ENCODE assay signal across 1 cellular context in the genomic region with DNA sequence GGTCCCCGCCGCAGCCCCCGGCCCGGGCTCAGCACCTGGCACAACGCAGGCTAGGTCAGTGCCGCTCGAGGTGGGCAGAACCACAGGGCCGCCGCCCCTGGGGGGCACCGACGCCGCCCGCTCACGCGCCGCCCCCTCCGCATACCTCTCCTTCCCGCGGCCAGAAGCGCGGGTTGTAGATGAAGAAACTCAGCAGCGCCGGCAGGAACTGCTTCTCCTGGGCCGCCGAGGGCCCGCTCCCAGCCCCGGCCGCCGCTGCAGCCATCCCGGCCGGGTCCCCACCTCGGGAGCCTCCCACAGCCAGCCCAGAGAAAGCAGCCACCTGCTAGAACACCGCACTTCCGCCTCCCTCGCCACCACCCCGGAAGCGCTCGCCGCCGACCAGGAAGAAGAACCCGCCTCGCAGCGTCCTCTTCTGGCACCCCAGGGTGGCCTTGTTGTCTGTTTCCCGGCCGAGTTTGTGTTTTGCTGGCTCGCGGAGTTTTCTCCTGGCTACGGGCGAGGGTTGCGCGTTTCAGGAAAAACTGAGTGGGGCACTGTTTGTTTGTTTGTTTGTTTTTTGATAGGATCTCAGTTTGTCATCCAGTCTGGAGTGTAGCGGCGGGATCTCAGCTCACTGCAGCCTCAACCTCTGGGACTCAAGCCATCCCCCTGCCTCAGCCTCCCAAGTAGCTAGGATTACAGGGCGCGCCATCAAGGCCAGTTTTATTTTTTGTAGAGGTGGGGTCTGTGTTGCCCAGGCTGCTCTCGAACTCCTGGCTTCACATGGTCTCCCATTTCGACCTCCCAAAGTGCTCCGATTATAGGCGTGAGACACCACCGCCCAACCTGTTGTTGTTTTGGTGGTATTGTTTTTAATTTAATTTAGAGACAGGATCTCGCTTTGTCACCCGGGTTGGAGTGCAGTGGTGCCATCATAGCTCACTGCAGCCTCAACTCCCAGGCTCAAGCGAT.
TF ChIP-seq lines count a peak whose summit lies in the region.

No MANE protein-coding gene starts in this region.

TF ChIP-seq in H1, 55 proteins besides CTCF, POLR2A, EP300 and RAD21 (continued from another document):
- TF ChIP-seq CEBPB (IDR thresholded peaks at IDR 0.05; ENCODE audit: low read depth, low read length) (no peak), KDM1A (IDR thresholded peaks at IDR 0.05; ENCODE audit: borderline replicate concordance, low read length) (no peak), HDAC2 (IDR thresholded peaks at IDR 0.05; ENCODE audit: borderline replicate concordance in 1 of 2, low read depth in 2 of 2, low read length in 2 of 2) (peak; percentile 87 to 90; a peak in 2 of 4 replicates), RFX5 (IDR thresholded peaks at IDR 0.05; ENCODE audit: borderline replicate concordance, low read depth, low read length) (no peak), HDAC6 (IDR thresholded peaks at IDR 0.05; ENCODE audit: low read depth, low read length) (no peak), SP1 (IDR thresholded peaks at IDR 0.05; ENCODE audit: low read depth, low read length) (no peak), BRCA1 (IDR thresholded peaks at IDR 0.05; ENCODE audit: low read depth, low read length) (no peak), CREB1 (IDR thresholded peaks at IDR 0.05) (no peak), PHF8 (conservative IDR thresholded peaks at IDR 0.05; ENCODE audit: low read depth, low read length) (peak; percentile 75; the same call in 1 of the 2 replicates), SAP30 (IDR thresholded peaks at IDR 0.05; ENCODE audit: insufficient read depth, insufficient replicate concordance, low read length) (no peak), SIRT6 (IDR thresholded peaks at IDR 0.05; ENCODE audit: low read length) (no peak), CBX8 (IDR thresholded peaks at IDR 0.05; ENCODE audit: borderline replicate concordance, low read depth, low read length) (no peak), TEAD4 (IDR thresholded peaks at IDR 0.05; ENCODE audit: low read depth, low read length) (no peak), GABPA (IDR thresholded peaks at IDR 0.05; ENCODE audit: borderline replicate concordance, insufficient read depth, low read length) (0 out of 2 replicates have a peak, but pooled peaks have one; percentile 20), CHD2 (IDR thresholded peaks at IDR 0.05; ENCODE audit: low read length) (peak; percentile 1; the same call in 1 of the 2 replicates), CHD1 (IDR thresholded peaks at IDR 0.05; ENCODE audit: low read depth, low read length) (no peak), TAF1 (IDR thresholded peaks at IDR 0.05; ENCODE audit: low read depth, low read length) (peak; percentile 42; the same call in 1 of the 2 replicates), KDM5A (IDR thresholded peaks at IDR 0.05; ENCODE audit: low read length) (no peak), SIX5 (IDR thresholded peaks at IDR 0.05; ENCODE audit: low read depth, low read length) (no peak), NRF1 (IDR thresholded peaks at IDR 0.05; ENCODE audit: low read depth, low read length) (no peak), SIN3A (conservative IDR thresholded peaks at IDR 0.05 in 1 of 2, IDR thresholded peaks at IDR 0.05 in 1 of 2; ENCODE audit: low read depth in 1 of 2, low read length in 2 of 2) (no peak; a peak in 1 of 4 replicates), TBP (IDR thresholded peaks at IDR 0.05; ENCODE audit: low read depth, low read length) (0 out of 2 replicates have a peak, but pooled peaks have one; percentile 27), POLR2AphosphoS5 (IDR thresholded peaks at IDR 0.05; ENCODE audit: low read depth, low read length) (0 out of 2 replicates have a peak, but pooled peaks have one; percentile 35), YY1 (IDR thresholded peaks at IDR 0.05; ENCODE audit: low read depth, low read length) (0 out of 2 replicates have a peak, but pooled peaks have one; percentile 33), KDM4A (IDR thresholded peaks at IDR 0.05; ENCODE audit: low read depth, low read length, severe bottlenecking) (peak; percentile 76), TAF7 (optimal IDR thresholded peaks at IDR 0.05; ENCODE audit: borderline replicate concordance, low read depth, low read length) (no peak), RNF2 (IDR thresholded peaks at IDR 0.05; ENCODE audit: borderline replicate concordance, low read depth, low read length, missing control alignments, poor library complexity, severe bottlenecking) (no peak), POU5F1 (IDR thresholded peaks at IDR 0.05; ENCODE audit: low read depth, low read length) (no peak), BCL11A (IDR thresholded peaks at IDR 0.05; ENCODE audit: low read depth in 2 of 2, low read length in 2 of 2) (no peak), MAFK (IDR thresholded peaks at IDR 0.05; ENCODE audit: low read depth, low read length) (no peak), SUZ12 (IDR thresholded peaks at IDR 0.05; ENCODE audit: low read length) (no peak), BACH1 (IDR thresholded peaks at IDR 0.05; ENCODE audit: low read length) (no peak), ASH2L (IDR thresholded peaks at IDR 0.05; ENCODE audit: low read length) (peak; percentile 61)
- TF ChIP-seq, protein P1, sequence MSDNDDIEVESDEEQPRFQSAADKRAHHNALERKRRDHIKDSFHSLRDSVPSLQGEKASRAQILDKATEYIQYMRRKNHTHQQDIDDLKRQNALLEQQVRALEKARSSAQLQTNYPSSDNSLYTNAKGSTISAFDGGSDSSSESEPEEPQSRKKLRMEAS (IDR thresholded peaks at IDR 0.05), result peak; percentile 36; the same call in 1 of the 2 replicates
- TF ChIP-seq, protein P2, sequence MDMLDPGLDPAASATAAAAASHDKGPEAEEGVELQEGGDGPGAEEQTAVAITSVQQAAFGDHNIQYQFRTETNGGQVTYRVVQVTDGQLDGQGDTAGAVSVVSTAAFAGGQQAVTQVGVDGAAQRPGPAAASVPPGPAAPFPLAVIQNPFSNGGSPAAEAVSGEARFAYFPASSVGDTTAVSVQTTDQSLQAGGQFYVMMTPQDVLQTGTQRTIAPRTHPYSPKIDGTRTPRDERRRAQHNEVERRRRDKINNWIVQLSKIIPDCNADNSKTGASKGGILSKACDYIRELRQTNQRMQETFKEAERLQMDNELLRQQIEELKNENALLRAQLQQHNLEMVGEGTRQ (IDR thresholded peaks at IDR 0.05; ENCODE audit: low read length), result no peak
- TF ChIP-seq, protein P3, sequence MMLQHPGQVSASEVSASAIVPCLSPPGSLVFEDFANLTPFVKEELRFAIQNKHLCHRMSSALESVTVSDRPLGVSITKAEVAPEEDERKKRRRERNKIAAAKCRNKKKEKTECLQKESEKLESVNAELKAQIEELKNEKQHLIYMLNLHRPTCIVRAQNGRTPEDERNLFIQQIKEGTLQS (IDR thresholded peaks at IDR 0.05; ENCODE audit: insufficient read depth, low read depth, low read length), result no peak
- TF ChIP-seq, protein P4, sequence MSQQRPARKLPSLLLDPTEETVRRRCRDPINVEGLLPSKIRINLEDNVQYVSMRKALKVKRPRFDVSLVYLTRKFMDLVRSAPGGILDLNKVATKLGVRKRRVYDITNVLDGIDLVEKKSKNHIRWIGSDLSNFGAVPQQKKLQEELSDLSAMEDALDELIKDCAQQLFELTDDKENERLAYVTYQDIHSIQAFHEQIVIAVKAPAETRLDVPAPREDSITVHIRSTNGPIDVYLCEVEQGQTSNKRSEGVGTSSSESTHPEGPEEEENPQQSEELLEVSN (IDR thresholded peaks at IDR 0.05), result peak; percentile 30
- TF ChIP-seq, protein P5, sequence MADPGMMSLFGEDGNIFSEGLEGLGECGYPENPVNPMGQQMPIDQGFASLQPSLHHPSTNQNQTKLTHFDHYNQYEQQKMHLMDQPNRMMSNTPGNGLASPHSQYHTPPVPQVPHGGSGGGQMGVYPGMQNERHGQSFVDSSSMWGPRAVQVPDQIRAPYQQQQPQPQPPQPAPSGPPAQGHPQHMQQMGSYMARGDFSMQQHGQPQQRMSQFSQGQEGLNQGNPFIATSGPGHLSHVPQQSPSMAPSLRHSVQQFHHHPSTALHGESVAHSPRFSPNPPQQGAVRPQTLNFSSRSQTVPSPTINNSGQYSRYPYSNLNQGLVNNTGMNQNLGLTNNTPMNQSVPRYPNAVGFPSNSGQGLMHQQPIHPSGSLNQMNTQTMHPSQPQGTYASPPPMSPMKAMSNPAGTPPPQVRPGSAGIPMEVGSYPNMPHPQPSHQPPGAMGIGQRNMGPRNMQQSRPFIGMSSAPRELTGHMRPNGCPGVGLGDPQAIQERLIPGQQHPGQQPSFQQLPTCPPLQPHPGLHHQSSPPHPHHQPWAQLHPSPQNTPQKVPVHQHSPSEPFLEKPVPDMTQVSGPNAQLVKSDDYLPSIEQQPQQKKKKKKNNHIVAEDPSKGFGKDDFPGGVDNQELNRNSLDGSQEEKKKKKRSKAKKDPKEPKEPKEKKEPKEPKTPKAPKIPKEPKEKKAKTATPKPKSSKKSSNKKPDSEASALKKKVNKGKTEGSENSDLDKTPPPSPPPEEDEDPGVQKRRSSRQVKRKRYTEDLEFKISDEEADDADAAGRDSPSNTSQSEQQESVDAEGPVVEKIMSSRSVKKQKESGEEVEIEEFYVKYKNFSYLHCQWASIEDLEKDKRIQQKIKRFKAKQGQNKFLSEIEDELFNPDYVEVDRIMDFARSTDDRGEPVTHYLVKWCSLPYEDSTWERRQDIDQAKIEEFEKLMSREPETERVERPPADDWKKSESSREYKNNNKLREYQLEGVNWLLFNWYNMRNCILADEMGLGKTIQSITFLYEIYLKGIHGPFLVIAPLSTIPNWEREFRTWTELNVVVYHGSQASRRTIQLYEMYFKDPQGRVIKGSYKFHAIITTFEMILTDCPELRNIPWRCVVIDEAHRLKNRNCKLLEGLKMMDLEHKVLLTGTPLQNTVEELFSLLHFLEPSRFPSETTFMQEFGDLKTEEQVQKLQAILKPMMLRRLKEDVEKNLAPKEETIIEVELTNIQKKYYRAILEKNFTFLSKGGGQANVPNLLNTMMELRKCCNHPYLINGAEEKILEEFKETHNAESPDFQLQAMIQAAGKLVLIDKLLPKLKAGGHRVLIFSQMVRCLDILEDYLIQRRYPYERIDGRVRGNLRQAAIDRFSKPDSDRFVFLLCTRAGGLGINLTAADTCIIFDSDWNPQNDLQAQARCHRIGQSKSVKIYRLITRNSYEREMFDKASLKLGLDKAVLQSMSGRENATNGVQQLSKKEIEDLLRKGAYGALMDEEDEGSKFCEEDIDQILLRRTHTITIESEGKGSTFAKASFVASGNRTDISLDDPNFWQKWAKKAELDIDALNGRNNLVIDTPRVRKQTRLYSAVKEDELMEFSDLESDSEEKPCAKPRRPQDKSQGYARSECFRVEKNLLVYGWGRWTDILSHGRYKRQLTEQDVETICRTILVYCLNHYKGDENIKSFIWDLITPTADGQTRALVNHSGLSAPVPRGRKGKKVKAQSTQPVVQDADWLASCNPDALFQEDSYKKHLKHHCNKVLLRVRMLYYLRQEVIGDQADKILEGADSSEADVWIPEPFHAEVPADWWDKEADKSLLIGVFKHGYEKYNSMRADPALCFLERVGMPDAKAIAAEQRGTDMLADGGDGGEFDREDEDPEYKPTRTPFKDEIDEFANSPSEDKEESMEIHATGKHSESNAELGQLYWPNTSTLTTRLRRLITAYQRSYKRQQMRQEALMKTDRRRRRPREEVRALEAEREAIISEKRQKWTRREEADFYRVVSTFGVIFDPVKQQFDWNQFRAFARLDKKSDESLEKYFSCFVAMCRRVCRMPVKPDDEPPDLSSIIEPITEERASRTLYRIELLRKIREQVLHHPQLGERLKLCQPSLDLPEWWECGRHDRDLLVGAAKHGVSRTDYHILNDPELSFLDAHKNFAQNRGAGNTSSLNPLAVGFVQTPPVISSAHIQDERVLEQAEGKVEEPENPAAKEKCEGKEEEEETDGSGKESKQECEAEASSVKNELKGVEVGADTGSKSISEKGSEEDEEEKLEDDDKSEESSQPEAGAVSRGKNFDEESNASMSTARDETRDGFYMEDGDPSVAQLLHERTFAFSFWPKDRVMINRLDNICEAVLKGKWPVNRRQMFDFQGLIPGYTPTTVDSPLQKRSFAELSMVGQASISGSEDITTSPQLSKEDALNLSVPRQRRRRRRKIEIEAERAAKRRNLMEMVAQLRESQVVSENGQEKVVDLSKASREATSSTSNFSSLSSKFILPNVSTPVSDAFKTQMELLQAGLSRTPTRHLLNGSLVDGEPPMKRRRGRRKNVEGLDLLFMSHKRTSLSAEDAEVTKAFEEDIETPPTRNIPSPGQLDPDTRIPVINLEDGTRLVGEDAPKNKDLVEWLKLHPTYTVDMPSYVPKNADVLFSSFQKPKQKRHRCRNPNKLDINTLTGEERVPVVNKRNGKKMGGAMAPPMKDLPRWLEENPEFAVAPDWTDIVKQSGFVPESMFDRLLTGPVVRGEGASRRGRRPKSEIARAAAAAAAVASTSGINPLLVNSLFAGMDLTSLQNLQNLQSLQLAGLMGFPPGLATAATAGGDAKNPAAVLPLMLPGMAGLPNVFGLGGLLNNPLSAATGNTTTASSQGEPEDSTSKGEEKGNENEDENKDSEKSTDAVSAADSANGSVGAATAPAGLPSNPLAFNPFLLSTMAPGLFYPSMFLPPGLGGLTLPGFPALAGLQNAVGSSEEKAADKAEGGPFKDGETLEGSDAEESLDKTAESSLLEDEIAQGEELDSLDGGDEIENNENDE (IDR thresholded peaks at IDR 0.05; ENCODE audit: insufficient replicate concordance, low read length), result no peak
